5 cellular contexts compared by ENCODE assay signal in genomic region chr4:167469436-167469835, GRCh38.
"Had no signal": no experiment of that assay in that cellular context is flagged by ENCODE, and none has a peak within 500 bp of the region (broad histone marks: within the 10 kb centered on the region; RNA-seq: fewer than 3 reads in every experiment).

No MANE protein-coding gene starts in this region.

- ATAC-seq: GM23338, K562 had no signal

- H3K4me3 ChIP-seq: GM23338, K562 had no signal

- H3K4me2 ChIP-seq: GM23338 had no signal

- H3K9me3 Mint-ChIP-seq: GM23338, H9 had no signal

- DNase-seq: H9, HCEC 1CT, IMR-90 had no signal

- H2AFZ ChIP-seq: GM23338 had no signal

- H3K4me3 Mint-ChIP-seq: GM23338, H9 had no signal

- H3K4me1 Mint-ChIP-seq: H9 had no signal

- H3K27ac Mint-ChIP-seq: GM23338, H9 had no signal
